34 cellular contexts compared by ENCODE assay signal in the genomic region with DNA sequence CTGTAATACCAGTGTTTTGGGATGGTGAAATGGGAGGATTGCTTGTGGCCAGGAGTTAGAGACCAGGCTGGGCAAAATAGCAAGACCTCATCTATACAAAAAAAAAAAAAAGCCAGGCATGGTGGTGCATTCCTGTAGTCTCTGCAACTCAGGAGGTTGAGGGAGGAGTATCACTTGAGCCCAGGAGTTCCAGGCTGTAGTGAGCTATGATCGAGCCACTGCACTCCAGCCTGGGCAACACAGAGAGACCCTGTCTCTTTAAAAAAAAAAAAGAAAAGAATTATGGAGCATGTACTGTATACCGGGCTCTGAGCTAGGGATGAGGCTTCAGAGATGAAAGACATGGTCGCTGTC.
"Had no signal": no experiment of that assay in that cellular context is flagged by ENCODE, and none has a peak within 500 bp of the region (broad histone marks: within the 10 kb centered on the region; RNA-seq: fewer than 3 reads in every experiment).

No MANE protein-coding gene starts in this region.

- ATAC-seq: activated naive CD4-positive, alpha-beta T cell treated with anti-CD3 and anti-CD28 coated beads, Interleukin-2, amount 50 U/mL, for 72 hours; activated naive CD8-positive, alpha-beta T cell treated with anti-CD3 and anti-CD28 coated beads, Interleukin-2, amount 50 U/mL, for 24 hours; activated T-cell treated with anti-CD3 and anti-CD28 coated beads, Interleukin-2, amount 50 U/mL, for 4 hours; activated T-cell treated with anti-CD3 and anti-CD28 coated beads, Interleukin-2, amount 50 U/mL, for 72 hours; activated T-helper 17 cell treated with anti-CD3 and anti-CD28 coated beads, Interleukin-2, amount 50 U/mL, for 72 hours; body of pancreas had no signal

- H3K36me3 ChIP-seq: adrenal gland, ascending aorta, brain microvascular endothelial cell, breast epithelium, cardiac muscle cell had no signal

- H3K27ac ChIP-seq: adrenal gland, ascending aorta, body of pancreas, brain microvascular endothelial cell, breast epithelium, cardiac muscle cell had no signal

- H3K4me3 ChIP-seq: adrenal gland, ascending aorta, body of pancreas, breast epithelium, cardiac muscle cell had no signal

- H3K27me3 ChIP-seq: adrenal gland, ascending aorta, body of pancreas, breast epithelium, cardiac muscle cell had no signal

- H3K4me1 ChIP-seq: adrenal gland, ascending aorta, body of pancreas, breast epithelium had no signal

- H3K9me3 ChIP-seq: adrenal gland, ascending aorta, body of pancreas, breast epithelium had no signal

- FAIRE-seq: astrocyte, bronchial epithelial cell had no signal

- DNase-seq: activated effector memory CD4-positive, alpha-beta T cell treated with anti-CD3 and anti-CD28 coated beads, Interleukin-2, amount 50 U/mL, for 16 hours; activated effector memory CD4-positive, alpha-beta T cell treated with Interleukin-2 at 50 U/mL for 16 hours; activated gamma-delta T cell; activated gamma-delta T cell treated with Interleukin-2 at 50 U/mL for 16 hours; activated naive CD4-positive, alpha-beta T cell; activated naive CD4-positive, alpha-beta T cell treated with anti-CD3 and anti-CD28 coated beads for 36 hours; activated naive CD4-positive, alpha-beta T cell treated with anti-CD3 and anti-CD28 coated beads, Interleukin-2, amount 10 ng/mL, durations not matched to agents 7 days and 5 days; activated naive CD4-positive, alpha-beta T cell treated with anti-CD3 and anti-CD28 coated beads, Interleukin-2, amount 50 U/mL, for 16 hours; activated naive CD4-positive, alpha-beta T cell treated with Interleukin-2 at 50 U/mL for 16 hours; activated naive CD8-positive, alpha-beta T cell treated with anti-CD3 and anti-CD28 coated beads for 36 hours; activated naive CD8-positive, alpha-beta T cell treated with anti-CD3 and anti-CD28 coated beads, Interleukin-2, amount 10 ng/mL, durations not matched to agents 7 days and 5 days; activated naive CD8-positive, alpha-beta T cell treated with anti-CD3 and anti-CD28 coated beads, Interleukin-2, amount 50 U/mL, for 24 hours; activated T-cell treated with anti-CD3 and anti-CD28 coated beads, Interleukin-2, amount 50 U/mL, for 1 hour; activated T-cell treated with anti-CD3 and anti-CD28 coated beads, Interleukin-2, amount 50 U/mL, for 24 hours; activated T-cell treated with anti-CD3 and anti-CD28 coated beads, Interleukin-2, amount 50 U/mL, for 4 hours; activated T-cell treated with anti-CD3 and anti-CD28 coated beads, Interleukin-2, amount 50 U/mL, for 48 hours; activated T-cell treated with anti-CD3 and anti-CD28 coated beads, Interleukin-2, amount 50 U/mL, for 72 hours; adrenal gland; amniotic stem cell; amygdala; anterior cingulate cortex; aorta; body of pancreas; brain microvascular endothelial cell; caudate nucleus; central memory CD4-positive, alpha-beta T cell; cerebellar nuclear complex had no signal
